Comparison of ENCODE assay signal across 8 cellular contexts in the genomic region with DNA sequence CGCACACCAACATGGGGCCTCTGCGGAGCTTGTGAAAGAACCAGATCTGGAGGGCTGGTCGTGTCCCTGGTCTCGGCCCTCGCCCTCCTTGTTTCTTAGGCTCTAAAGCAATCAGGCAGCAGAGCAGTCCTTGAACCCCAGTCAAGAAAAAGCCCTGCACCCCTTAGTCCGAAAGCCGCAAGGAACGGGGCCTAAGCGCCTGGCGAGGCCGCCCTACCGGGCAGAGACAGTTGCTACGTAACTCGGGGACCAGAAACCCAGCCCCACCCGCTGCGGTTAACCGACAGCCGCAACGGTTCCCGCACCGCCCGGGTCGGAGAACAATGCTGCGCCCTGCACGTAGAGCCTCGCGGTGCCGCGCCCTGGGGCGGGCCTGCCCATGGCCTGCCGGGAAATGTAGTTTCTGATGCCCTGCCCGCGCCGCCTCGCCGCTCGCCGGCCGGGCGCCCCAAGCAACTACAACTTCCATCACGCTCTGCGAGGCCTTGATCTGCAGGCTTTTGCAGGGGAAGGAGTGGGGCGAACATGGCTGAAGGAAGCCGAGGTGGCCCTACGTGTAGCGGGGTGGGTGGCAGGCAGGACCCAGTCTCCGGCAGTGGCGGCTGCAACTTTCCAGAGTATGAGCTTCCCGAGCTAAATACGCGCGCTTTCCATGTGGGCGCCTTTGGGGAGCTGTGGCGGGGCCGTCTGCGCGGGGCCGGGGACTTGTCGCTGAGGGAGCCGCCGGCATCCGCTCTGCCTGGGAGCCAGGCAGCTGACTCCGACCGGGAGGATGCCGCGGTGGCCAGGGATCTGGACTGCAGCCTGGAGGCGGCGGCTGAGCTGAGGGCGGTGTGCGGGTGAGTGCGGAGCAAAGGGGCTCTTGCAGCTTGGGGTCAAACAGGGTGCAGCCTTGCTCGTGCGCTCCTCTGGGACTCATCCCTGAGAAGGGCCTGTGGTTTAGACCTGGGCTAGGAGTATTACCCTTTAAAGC. TPM values are rescaled to one million over a fixed set of nuclear protein-coding genes. Genes with fewer than 3 reads are reported as not detected.
DNase-seq lines count a peak whose midpoint lies in the region; ATAC-seq and TF ChIP-seq lines count a peak whose summit lies in the region.

A gene (plus strand): TSS at position 522 of the 973 bp plus-strand sequence. CDS start 4 bp downstream, at position 526.

- DNase-seq in DND-41 (peak; percentile 93), Peyer's patch (peak; percentile 87 to 98 (median 97))
- DNase-seq in activated T-cell treated with anti-CD3 and anti-CD28 coated beads, Interleukin-2, amount 50 U/mL, for 72 hours = peak; percentile 94 to 96
- DNase-seq in stimulated activated CD8-positive, alpha-beta memory T cell treated with anti-CD3 and anti-CD28 coated beads, Interleukin-7, amount 100 ng/mL, for 1 hour (ENCODE audit: low read depth in 2 of 2) = peak; percentile 83 to 84

- peak within 1 kb of the TSS; percentile 72 for H3K4me2 ChIP-seq in DND-41 (ENCODE audit: insufficient read depth, low read length)

- peaks cover 10 to 13% of the 10 kb centered on the region in 2 donors for H3K36me3 Mint-ChIP-seq in activated T-cell treated with anti-CD3 and anti-CD28 coated beads, Interleukin-2, amount 50 U/mL, for 72 hours (ENCODE audit: insufficient read depth in 2 of 2)

- H3K9me3 ChIP-seq in DND-41 (ENCODE audit: insufficient read depth, low read length, severe bottlenecking) (no peaks in the 10 kb centered on the region), KOPT-K1 (ENCODE audit: insufficient read depth, low read length, poor library complexity, severe bottlenecking) (no peaks in the 10 kb centered on the region), Peyer's patch (no peaks in the 10 kb centered on the region), muscle layer of colon (ENCODE audit: low read length) (no peaks in the 10 kb centered on the region)

- H2AFZ ChIP-seq in DND-41 (ENCODE audit: low read depth, low read length) = peak within 1 kb of the TSS; percentile 96

- ATAC-seq in DND-41 (ENCODE audit: insufficient read depth, low read depth) = peak; percentile 96
- peak; percentile 96 for ATAC-seq in GM21825 (IDR thresholded peaks at IDR 0.05; ENCODE audit: unreplicated experiment)
- peak; percentile 98 for ATAC-seq in activated T-cell treated with anti-CD3 and anti-CD28 coated beads, Interleukin-2, amount 50 U/mL, for 72 hours (replicated peaks in 1 of 2)
- ATAC-seq in esophagus mucosa = peak; percentile 99

- TF ChIP-seq CTCF in DND-41 (IDR thresholded peaks at IDR 0.05; ENCODE audit: borderline replicate concordance, extremely low read depth, low read length, poor library complexity, severe bottlenecking) (no peak), Peyer's patch (IDR thresholded peaks at IDR 0.05) (peak in 2 of 6 experiments; percentile 26 to 30)

- peak within 1 kb of the TSS; percentile 85 for H3K27ac Mint-ChIP-seq in activated T-cell treated with anti-CD3 and anti-CD28 coated beads, Interleukin-2, amount 50 U/mL, for 72 hours

- no peaks in the 10 kb centered on the region for H3K9me3 Mint-ChIP-seq in activated T-cell treated with anti-CD3 and anti-CD28 coated beads, Interleukin-2, amount 50 U/mL, for 72 hours

- no peaks in the 10 kb centered on the region for H3K27me3 ChIP-seq in DND-41 (ENCODE audit: insufficient read depth, low read length, poor library complexity)
- no peaks in the 10 kb centered on the region for H3K27me3 ChIP-seq in Peyer's patch
- no peaks in the 10 kb centered on the region for H3K27me3 ChIP-seq in muscle layer of colon (ENCODE audit: control insufficient read depth in 1 of 2, insufficient read depth in 2 of 2, low read length in 2 of 2)

- H3K36me3 ChIP-seq in DND-41 (ENCODE audit: insufficient read depth, low read length) (peaks cover 34% of the 10 kb centered on the region), KOPT-K1 (ENCODE audit: insufficient read depth, low read length) (peaks cover 27% of the 10 kb centered on the region), Peyer's patch (peaks cover 0 to 27% (median 0%) of the 10 kb centered on the region in 3 donors), muscle layer of colon (ENCODE audit: insufficient read depth, low read length) (peaks cover 11% of the 10 kb centered on the region)

- H3K27me3 Mint-ChIP-seq in activated T-cell treated with anti-CD3 and anti-CD28 coated beads, Interleukin-2, amount 50 U/mL, for 72 hours (ENCODE audit: low read depth) = peaks cover 11% of the 10 kb centered on the region

- peak; percentile 76 to 85 for TF ChIP-seq POLR2A in Peyer's patch (IDR thresholded peaks at IDR 0.05)

- peaks cover 50% of the 10 kb centered on the region for H3K79me2 ChIP-seq in DND-41 (ENCODE audit: insufficient read depth, low read length)

- peaks cover 4% of the 10 kb centered on the region; the same call in 1 of the 2 replicates for H4K20me1 ChIP-seq in DND-41 (ENCODE audit: insufficient read depth, low read length)

- H3K9ac ChIP-seq in DND-41 (ENCODE audit: low read depth, low read length) = peak within 1 kb of the TSS; percentile 85
- H3K9ac ChIP-seq in muscle layer of colon (ENCODE audit: low read length) = peak within 1 kb of the TSS; percentile 65

- H3K4me3 ChIP-seq in DND-41 (ENCODE audit: low read depth in 1 of 2, low read length in 2 of 2) = peak within 1 kb of the TSS; percentile 67 to 94
- H3K4me3 ChIP-seq in Peyer's patch = peak within 1 kb of the TSS; percentile 79 to 98 (median 87)
- peak within 1 kb of the TSS; percentile 84 to 89 for H3K4me3 ChIP-seq in muscle layer of colon (ENCODE audit: low read depth in 1 of 2, low read length in 2 of 2)

- H3K27ac ChIP-seq in DND-41 (ENCODE audit: low read length) (peak within 1 kb of the TSS; percentile 91), KOPT-K1 (ENCODE audit: low read depth, low read length, poor library complexity, severe bottlenecking) (peak within 1 kb of the TSS; percentile 75), Peyer's patch (peak within 1 kb of the TSS; percentile 85 to 93 (median 92)), muscle layer of colon (ENCODE audit: low read depth, low read length) (peak within 1 kb of the TSS; percentile 83)

- H3K4me1 Mint-ChIP-seq in activated T-cell treated with anti-CD3 and anti-CD28 coated beads, Interleukin-2, amount 50 U/mL, for 72 hours (ENCODE audit: low read depth) = peaks cover 38% of the 10 kb centered on the region

- H3K4me3 Mint-ChIP-seq in activated T-cell treated with anti-CD3 and anti-CD28 coated beads, Interleukin-2, amount 50 U/mL, for 72 hours = peak within 1 kb of the TSS; percentile 94 to 95

- H3K4me1 ChIP-seq in DND-41 (ENCODE audit: insufficient read depth, low read length) (peaks cover 38% of the 10 kb centered on the region), Peyer's patch (peaks cover 0 to 38% (median 2%) of the 10 kb centered on the region in 4 donors), muscle layer of colon (ENCODE audit: insufficient read depth, low read length) (peaks cover 14% of the 10 kb centered on the region)

RNA-seq across cellular contexts. Expression of the gene that starts here (rescaled TPM):
- total RNA-seq in Peyer's patch (10 to 100 TPM; 42.9 to 72.2 (median 61.3) TPM), esophagus mucosa (18.4 TPM)
- 10 to 100 TPM; 16.9 to 18.7 TPM for total RNA-seq in activated T-cell treated with anti-CD3 and anti-CD28 coated beads, Interleukin-2, amount 50 U/mL, for 72 hours

Comparison
In these comparisons a context has a peak if more than half of its experiments do, and no peak if none do; other contexts are left out.
1. Peak in every context shown above with its lines: DNase-seq, ATAC-seq, H3K4me3 ChIP-seq and H3K27ac ChIP-seq.